11 cellular contexts compared by ENCODE assay signal in the genomic region with DNA sequence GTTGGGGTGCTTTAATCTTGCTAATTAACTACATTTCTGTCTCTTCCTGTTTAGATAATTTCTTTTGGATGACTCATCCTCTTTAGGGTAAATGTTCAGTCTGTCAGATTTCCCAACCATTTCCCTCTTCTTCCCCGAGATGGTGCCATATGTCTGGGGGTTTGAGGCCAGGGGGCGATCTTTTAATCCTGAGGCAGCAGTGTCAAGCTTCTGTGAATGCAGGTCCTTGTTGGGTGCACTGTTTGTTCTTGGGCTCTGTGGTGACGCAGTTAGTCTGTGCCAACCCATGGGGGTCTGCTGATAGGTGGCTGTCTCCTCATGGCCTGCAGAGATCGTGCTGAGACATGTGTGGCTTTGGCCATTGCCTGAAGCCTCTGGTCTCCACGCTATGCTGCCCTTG.
DNase-seq lines count a peak whose midpoint lies in the region; ATAC-seq and TF ChIP-seq lines count a peak whose summit lies in the region.
"Had no signal": no experiment of that assay in that cellular context is flagged by ENCODE, and none has a peak within 500 bp of the region (broad histone marks: within the 10 kb centered on the region; RNA-seq: fewer than 3 reads in every experiment).

No MANE protein-coding gene starts in this region.

- no peaks in the 10 kb centered on the region for H3K36me3 ChIP-seq in GM23338 (ENCODE audit: insufficient read depth)
- no peaks in the 10 kb centered on the region for H3K36me3 ChIP-seq in neuronal stem cell (replicated peaks in 1 of 2; ENCODE audit: control insufficient read depth in 2 of 2, insufficient read depth in 2 of 2, low read length in 2 of 2)
- H3K36me3 ChIP-seq: ovary had no signal

- no peaks in the 10 kb centered on the region for H3K79me2 ChIP-seq in GM23338 (replicated peaks; ENCODE audit: insufficient read depth)

- H3K9ac ChIP-seq in neuronal stem cell (ENCODE audit: low read depth, low read length, poor library complexity): no peak overlapping the region

- H2BK5ac ChIP-seq in neuronal stem cell (ENCODE audit: low read length): no peak overlapping the region

- H3K27ac Mint-ChIP-seq in GM23338: no peak overlapping the region
- no peak overlapping the region for H3K27ac Mint-ChIP-seq in natural killer cell
- H3K27ac Mint-ChIP-seq: activated naive CD8-positive, alpha-beta T cell treated with anti-CD3 and anti-CD28 coated beads, Interleukin-2, amount 50 U/mL, for 24 hours; IgD-negative memory B cell had no signal

- H2AK5ac ChIP-seq in neuronal stem cell (ENCODE audit: low read depth, low read length): peak overlapping the region; percentile 36

- H2BK15ac ChIP-seq in neuronal stem cell (ENCODE audit: low read length): no peak overlapping the region

- H4K8ac ChIP-seq in neuronal stem cell (ENCODE audit: low read depth, low read length): no peak overlapping the region

- H3F3A ChIP-seq in GM23338 (replicated peaks; ENCODE audit: low read depth): no peaks in the 10 kb centered on the region

- no peak overlapping the region for H3K14ac ChIP-seq in neuronal stem cell (ENCODE audit: low read length)

- H2BK120ac ChIP-seq in neuronal stem cell (ENCODE audit: low read depth, low read length): no peak overlapping the region

- no peak overlapping the region for H4K91ac ChIP-seq in neuronal stem cell (ENCODE audit: low read depth, low read length, poor library complexity)

- ATAC-seq in GM23338 (no peak), natural killer cell (no peak), GM18907 (IDR thresholded peaks at IDR 0.05; ENCODE audit: unreplicated experiment) (no peak)
- ATAC-seq: activated naive CD8-positive, alpha-beta T cell treated with anti-CD3 and anti-CD28 coated beads, Interleukin-2, amount 50 U/mL, for 24 hours had no signal

- no peak overlapping the region for H3K4ac ChIP-seq in neuronal stem cell (ENCODE audit: low read length)

- H3K9me3 Mint-ChIP-seq in GM23338 (no peaks in the 10 kb centered on the region), natural killer cell (no peaks in the 10 kb centered on the region)
- H3K9me3 Mint-ChIP-seq: activated naive CD8-positive, alpha-beta T cell treated with anti-CD3 and anti-CD28 coated beads, Interleukin-2, amount 50 U/mL, for 24 hours; IgD-negative memory B cell had no signal

- peak; percentile 27 to 52 for TF ChIP-seq CTCF in GM23338 (conservative IDR thresholded peaks at IDR 0.05; ENCODE audit: low read depth in 2 of 2)
- TF ChIP-seq CTCF in cardiac fibroblast (IDR thresholded peaks at IDR 0.05; ENCODE audit: low read depth, low read length): no peak
- no peak for TF ChIP-seq CTCF in natural killer cell (IDR thresholded peaks at IDR 0.05)

- no peak overlapping the region for H3K4me3 ChIP-seq in GM23338
- H3K4me3 ChIP-seq in cardiac fibroblast (replicated peaks in 1 of 2; ENCODE audit: low read depth in 2 of 2, low read length in 2 of 2): no peak overlapping the region
- H3K4me3 ChIP-seq in neuronal stem cell (ENCODE audit: low read length in 2 of 2): peak overlapping the region in 1 of 2 donors; percentile 14
- H3K4me3 ChIP-seq: ovary had no signal

- H3K4me1 ChIP-seq in GM23338 (ENCODE audit: insufficient read depth) (no peaks in the 10 kb centered on the region), neuronal stem cell (ENCODE audit: control insufficient read depth in 2 of 2, insufficient read depth in 1 of 2, low read depth in 1 of 2, low read length in 2 of 2) (peaks cover 0 to 3% of the 10 kb centered on the region in 2 donors)

- H3K4me2 ChIP-seq in GM23338: no peak overlapping the region
- no peak overlapping the region for H3K4me2 ChIP-seq in neuronal stem cell (ENCODE audit: insufficient read depth, low read length, poor library complexity, severe bottlenecking)

- intact Hi-C loops in natural killer cell (cut with micrococcal nuclease): no loop called here

- no peaks in the 10 kb centered on the region for H3K36me3 Mint-ChIP-seq in GM23338 (ENCODE audit: low read depth)
- no peaks in the 10 kb centered on the region for H3K36me3 Mint-ChIP-seq in natural killer cell
- H3K36me3 Mint-ChIP-seq: IgD-negative memory B cell had no signal

- H3K27me3 Mint-ChIP-seq in GM23338 (ENCODE audit: insufficient read depth, low read depth, poor library complexity): no peaks in the 10 kb centered on the region
- H3K27me3 Mint-ChIP-seq in natural killer cell (ENCODE audit: low read depth in 2 of 2): no peaks in the 10 kb centered on the region
- H3K27me3 Mint-ChIP-seq: activated naive CD8-positive, alpha-beta T cell treated with anti-CD3 and anti-CD28 coated beads, Interleukin-2, amount 50 U/mL, for 24 hours; IgD-negative memory B cell had no signal

- H3K27ac ChIP-seq in GM23338 (ENCODE audit: low read depth) (no peak overlapping the region), neuronal stem cell (replicated peaks; ENCODE audit: low read length) (no peak overlapping the region)
- H3K27ac ChIP-seq: ovary had no signal

- H2BK12ac ChIP-seq in neuronal stem cell (ENCODE audit: low read length): no peak overlapping the region

- H3K23ac ChIP-seq in neuronal stem cell (ENCODE audit: low read depth, low read length, poor library complexity): no peak overlapping the region

- peaks cover 5% of the 10 kb centered on the region; the same call in 2 of the 3 replicates for H3K4me1 Mint-ChIP-seq in GM23338
- peaks cover 4 to 8% of the 10 kb centered on the region in 2 donors for H3K4me1 Mint-ChIP-seq in natural killer cell
- H3K4me1 Mint-ChIP-seq: activated naive CD8-positive, alpha-beta T cell treated with anti-CD3 and anti-CD28 coated beads, Interleukin-2, amount 50 U/mL, for 24 hours had no signal

- no peaks in the 10 kb centered on the region for H3K79me1 ChIP-seq in neuronal stem cell (ENCODE audit: low read depth, low read length)

- DNase-seq in GM23338 (ENCODE audit: low spot score): peak; percentile 29
- DNase-seq in NOMO-1 treated with DMSO at 0.1 percent for 48 hours (lab: John Stamatoyannopoulos, UW; ENCODE audit: unreplicated experiment): peak; percentile 83
- peak; percentile 48 to 61 for DNase-seq in cardiac fibroblast (ENCODE audit: low read depth in 2 of 2)
- DNase-seq in neuronal stem cell (ENCODE audit: low spot score): no peak
- DNase-seq in natural killer cell: no peak
- no peak for DNase-seq in AG08395 (ENCODE audit: low spot score)
- no peak for DNase-seq in stimulated activated CD4-positive, alpha-beta T cell treated with anti-CD3 and anti-CD28 coated beads, Interleukin-4, amount 100 ng/mL, for 24 hours
- DNase-seq: activated naive CD8-positive, alpha-beta T cell treated with anti-CD3 and anti-CD28 coated beads, Interleukin-2, amount 50 U/mL, for 24 hours; ovary had no signal

- H4K20me1 ChIP-seq in GM23338 (replicated peaks; ENCODE audit: insufficient read depth): no peaks in the 10 kb centered on the region

- H3K4me3 Mint-ChIP-seq in GM23338 (no peak overlapping the region), natural killer cell (no peak overlapping the region)
- H3K4me3 Mint-ChIP-seq: activated naive CD8-positive, alpha-beta T cell treated with anti-CD3 and anti-CD28 coated beads, Interleukin-2, amount 50 U/mL, for 24 hours; IgD-negative memory B cell had no signal

- peaks cover 3% of the 10 kb centered on the region; the same call in 1 of the 2 replicates for H3K9me2 ChIP-seq in GM23338 (ENCODE audit: insufficient read depth)

- H3K27me3 ChIP-seq in GM23338 (ENCODE audit: insufficient read depth): no peaks in the 10 kb centered on the region
- no peaks in the 10 kb centered on the region for H3K27me3 ChIP-seq in neuronal stem cell (ENCODE audit: control insufficient read depth in 3 of 3, insufficient read depth in 3 of 3, low read depth in 1 of 3, low read length in 3 of 3)

- WGBS in neuronal stem cell (ENCODE audit: extremely low coverage in 2 of 2, insufficient read length in 2 of 2, insufficient replicate concordance in 1 of 2), 2 donors: no CpG with 5 or more reads among the region's 5 CpGs

- H3K9me3 ChIP-seq in neuronal stem cell (replicated peaks in 1 of 2; ENCODE audit: control insufficient read depth in 2 of 2, insufficient read depth in 1 of 2, low read depth in 1 of 2, low read length in 2 of 2): peaks cover 0 to 4% of the 10 kb centered on the region in 2 donors
- H3K9me3 ChIP-seq: ovary had no signal

- H3K18ac ChIP-seq in neuronal stem cell (ENCODE audit: low read length): peak overlapping the region; percentile 81

- H2AFZ ChIP-seq in GM23338 (peak overlapping the region; percentile 75), neuronal stem cell (ENCODE audit: low read length) (no peak overlapping the region)

TF ChIP-seq in GM23338, 12 proteins besides CTCF, POLR2A, EP300 and RAD21 (continues in another document):
- TF ChIP-seq POLR2AphosphoS5 (IDR thresholded peaks at IDR 0.05; ENCODE audit: low read depth) (no peak), ZNF114 (CRISPR knock-in tag; IDR thresholded peaks at IDR 0.05) (no peak), EZH2phosphoT487 (IDR thresholded peaks at IDR 0.05; ENCODE audit: unreplicated experiment) (no peak), ZNF331 (CRISPR knock-in tag; IDR thresholded peaks at IDR 0.05; ENCODE audit: low read depth) (no peak)

Comparison
In these comparisons a context has a peak if more than half of its experiments do, and no peak if none do; other contexts are left out.
1. DNase-seq: peak in GM23338 (single experiment), NOMO-1 treated with DMSO at 0.1 percent for 48 hours (single experiment) and cardiac fibroblast (2 of 2); none in neuronal stem cell (single experiment), natural killer cell (single experiment), AG08395 (single experiment) and stimulated activated CD4-positive, alpha-beta T cell treated with anti-CD3 and anti-CD28 coated beads, Interleukin-4, amount 100 ng/mL, for 24 hours (single experiment).
2. CTCF ChIP-seq: peak in GM23338 (2 of 2); none in cardiac fibroblast (single experiment) and natural killer cell (single experiment).